1 cellular context compared by ENCODE assay signal in the genomic region with DNA sequence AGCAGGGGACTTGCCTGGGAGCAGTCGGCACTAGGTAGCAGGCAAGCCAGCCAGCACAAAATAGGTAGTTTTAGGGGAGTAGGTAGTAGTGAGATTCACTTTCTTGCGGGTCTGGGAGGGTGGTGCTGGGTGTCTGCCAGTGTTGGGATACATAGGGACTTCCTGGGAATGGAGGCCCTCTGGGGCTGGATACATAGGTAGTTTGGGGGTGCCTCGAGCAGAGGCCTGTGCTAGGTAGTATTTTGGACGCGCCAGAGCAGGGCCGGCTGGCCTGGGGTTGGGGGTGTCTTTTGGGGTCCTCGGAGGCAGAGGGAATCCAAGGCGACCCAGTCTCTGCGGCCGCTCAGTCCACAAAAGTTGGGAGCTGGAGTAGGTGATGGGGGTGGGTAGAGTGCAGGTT.
TF ChIP-seq lines count a peak whose summit lies in the region.

No MANE protein-coding gene starts in this region.

TF ChIP-seq in HEK293, 187 proteins besides CTCF, POLR2A, EP300 and RAD21:
- TF ChIP-seq, protein P1, sequence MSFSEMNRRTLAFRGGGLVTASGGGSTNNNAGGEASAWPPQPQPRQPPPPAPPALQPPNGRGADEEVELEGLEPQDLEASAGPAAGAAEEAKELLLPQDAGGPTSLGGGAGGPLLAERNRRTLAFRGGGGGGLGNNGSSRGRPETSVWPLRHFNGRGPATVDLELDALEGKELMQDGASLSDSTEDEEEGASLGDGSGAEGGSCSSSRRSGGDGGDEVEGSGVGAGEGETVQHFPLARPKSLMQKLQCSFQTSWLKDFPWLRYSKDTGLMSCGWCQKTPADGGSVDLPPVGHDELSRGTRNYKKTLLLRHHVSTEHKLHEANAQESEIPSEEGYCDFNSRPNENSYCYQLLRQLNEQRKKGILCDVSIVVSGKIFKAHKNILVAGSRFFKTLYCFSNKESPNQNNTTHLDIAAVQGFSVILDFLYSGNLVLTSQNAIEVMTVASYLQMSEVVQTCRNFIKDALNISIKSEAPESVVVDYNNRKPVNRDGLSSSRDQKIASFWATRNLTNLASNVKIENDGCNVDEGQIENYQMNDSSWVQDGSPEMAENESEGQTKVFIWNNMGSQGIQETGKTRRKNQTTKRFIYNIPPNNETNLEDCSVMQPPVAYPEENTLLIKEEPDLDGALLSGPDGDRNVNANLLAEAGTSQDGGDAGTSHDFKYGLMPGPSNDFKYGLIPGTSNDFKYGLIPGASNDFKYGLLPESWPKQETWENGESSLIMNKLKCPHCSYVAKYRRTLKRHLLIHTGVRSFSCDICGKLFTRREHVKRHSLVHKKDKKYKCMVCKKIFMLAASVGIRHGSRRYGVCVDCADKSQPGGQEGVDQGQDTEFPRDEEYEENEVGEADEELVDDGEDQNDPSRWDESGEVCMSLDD (tag by site-specific recombination; IDR thresholded peaks at IDR 0.05): 0 out of 2 replicates have a peak, but pooled peaks have one; percentile 28
- TF ChIP-seq ZNF530 (tag by site-specific recombination; IDR thresholded peaks at IDR 0.05; ENCODE audit: low read depth): no peak
